ENCODE assay signal across 18 cellular contexts in the genomic region with DNA sequence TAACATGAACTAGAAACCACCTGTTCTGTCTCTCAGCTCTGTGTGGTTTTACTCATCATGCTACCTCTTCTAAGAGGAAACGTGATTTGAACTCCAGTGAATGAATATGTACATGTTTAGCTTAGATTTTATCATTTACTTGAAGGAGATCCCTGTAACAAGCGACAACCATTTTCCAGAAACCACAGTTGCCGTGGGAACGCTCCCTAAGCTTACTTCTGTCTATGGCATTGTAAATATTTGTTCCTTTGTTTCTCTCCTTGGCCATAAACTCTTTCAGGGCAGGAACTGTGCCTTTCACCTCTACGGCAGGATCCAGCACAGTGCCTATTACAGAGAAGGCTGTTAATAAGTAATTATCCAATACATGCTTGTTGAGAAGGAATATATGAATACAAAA. TPM values are rescaled to one million over a fixed set of nuclear protein-coding genes. Genes with fewer than 3 reads are reported as not detected.
DNase-seq lines count a peak whose midpoint lies in the region; ATAC-seq lines count a peak whose summit lies in the region.
"Had no signal": no experiment of that assay in that cellular context is flagged by ENCODE, and none has a peak within 500 bp of the region (broad histone marks: within the 10 kb centered on the region; RNA-seq: fewer than 3 reads in every experiment).

No MANE protein-coding gene starts in this region.

- no peaks in the 10 kb centered on the region for H3K9me3 ChIP-seq in HAP-1
- H3K9me3 ChIP-seq: tibial artery had no signal

- no peak overlapping the region for H3K4me3 ChIP-seq in HAP-1
- H3K4me3 ChIP-seq: neural progenitor cell, tibial artery had no signal

- peaks cover 18% of the 10 kb centered on the region for H3K4me1 ChIP-seq in HAP-1
- H3K4me1 ChIP-seq: neural progenitor cell, tibial artery had no signal

- intact Hi-C loops in left ventricle myocardium superior (cut with micrococcal nuclease), result no loop called here

- in situ Hi-C loops in HAP-1 (cut with MboI; ENCODE audit: low sequenced_read_pairs), result no loop called here

- peak; percentile 10 for DNase-seq in NCI-H1105 treated with DMSO at 0.1 percent for 48 hours (lab: John Stamatoyannopoulos, UW)
- no peak for DNase-seq in NCI-H1105 (lab: John Stamatoyannopoulos, UW)
- peak; percentile 69 to 81 for DNase-seq in HAP-1 (ENCODE audit: low spot score in 2 of 2)
- peak; percentile 61 for DNase-seq in NCI-H774 (lab: John Stamatoyannopoulos, UW)
- DNase-seq in left lobe of liver (ENCODE audit: low spot score), result no peak
- DNase-seq in left ventricle myocardium superior, result no peak
- DNase-seq: activated CD4-positive, alpha-beta T cell treated with anti-CD3 and anti-CD28 coated beads for 4 hours; C1 segment of cervical spinal cord; foreskin fibroblast; hippocampal formation; NCI-H226; stimulated activated naive CD4-positive, alpha-beta T cell; tibial artery had no signal

- no peaks in the 10 kb centered on the region for H3K27me3 ChIP-seq in HAP-1 (ENCODE audit: low read depth)
- H3K27me3 ChIP-seq: neural progenitor cell, tibial artery had no signal

- ATAC-seq in left lobe of liver (peak; percentile 46), left ventricle myocardium superior (no peak), HG03342 (IDR thresholded peaks at IDR 0.05; ENCODE audit: unreplicated experiment) (no peak), GM19452 (IDR thresholded peaks at IDR 0.05; ENCODE audit: unreplicated experiment) (no peak)
- ATAC-seq: SK-N-SH treated with all-trans-retinoic acid at 6 μM for 48 hours had no signal

- no peaks in the 10 kb centered on the region for H3K36me3 ChIP-seq in HAP-1 (replicated peaks)
- H3K36me3 ChIP-seq: neural progenitor cell, tibial artery had no signal

RNA-seq across cellular contexts. Expression of a gene that starts 17.1 kb away (rescaled TPM):
- total RNA-seq in left lobe of liver (0.05 TPM), left ventricle myocardium superior (not detected)
- total RNA-seq: A172 had no signal

RNA-seq across cellular contexts. Expression of a gene that starts 42.8 kb away (rescaled TPM):
- total RNA-seq in left lobe of liver (3.7 TPM), left ventricle myocardium superior (5.8 TPM)

RNA-seq across cellular contexts. Expression of a gene that starts 50.3 kb away (rescaled TPM):
- 13.7 TPM for total RNA-seq in left lobe of liver
- 15.4 TPM for total RNA-seq in left ventricle myocardium superior

Comparison
In these comparisons a context has a peak if more than half of its experiments do, and no peak if none do; other contexts are left out.
1. DNase-seq: peak in NCI-H1105 treated with DMSO at 0.1 percent for 48 hours (single experiment), HAP-1 (2 of 2) and NCI-H774 (single experiment); none in NCI-H1105 (single experiment), left lobe of liver (single experiment) and left ventricle myocardium superior (single experiment).